In the genomic region with DNA sequence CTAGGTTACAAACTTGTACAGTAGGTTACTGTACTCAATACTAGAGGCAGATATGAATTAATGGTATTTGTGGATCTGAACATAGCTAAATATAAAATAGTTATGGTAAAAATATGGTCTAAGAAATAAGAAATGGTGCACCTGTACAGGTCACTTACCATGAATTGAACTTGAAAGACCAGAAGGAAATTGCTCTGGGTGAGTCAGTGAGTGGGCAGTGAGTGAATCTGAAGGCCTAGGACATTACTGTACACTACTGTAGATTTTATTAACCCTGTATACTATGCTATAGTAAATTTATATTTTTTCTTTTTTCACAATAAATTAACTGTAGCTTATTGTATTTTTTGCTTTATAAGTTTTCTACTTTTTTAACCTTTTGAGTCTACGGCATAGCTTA, we compare ENCODE assay signal across 19 cellular contexts.
A peak's percentile ranks its signal among the peaks of the same experiment; 100 is the strongest.
DNase-seq lines count a peak whose midpoint lies in the region; ATAC-seq and TF ChIP-seq lines count a peak whose summit lies in the region.
"Had no signal": no experiment of that assay in that cellular context is flagged by ENCODE, and none has a peak within 500 bp of the region (broad histone marks: within the 10 kb centered on the region; RNA-seq: fewer than 3 reads in every experiment).

No MANE protein-coding gene starts in this region.

- CTCF ChIA-PET in mammary epithelial cell (lab: Charles Lee; ENCODE audit: low non-redundant PET) (no interaction called here), MCF 10A (lab: Yijun Ruan, JAX) (interaction anchor here (1.3 kb wide), 1 partner anchor 582 kb away, joined by 4 read pairs; no protein-coding TSS in a partner anchor), PC-3 (lab: Charles Lee) (no interaction called here)

- H3K9me3 Mint-ChIP-seq in MCF 10A (ENCODE audit: unreplicated experiment): no peaks in the 10 kb centered on the region
- peaks cover 1 to 4% of the 10 kb centered on the region in 2 donors for H3K9me3 Mint-ChIP-seq in activated T-cell treated with anti-CD3 and anti-CD28 coated beads, Interleukin-2, amount 50 U/mL, for 72 hours

- H3F3A ChIP-seq in PC-3 (ENCODE audit: low read length, unreplicated experiment): no peaks in the 10 kb centered on the region
- no peaks in the 10 kb centered on the region for H3F3A ChIP-seq in SU-DHL-6 (ENCODE audit: insufficient read depth)

- H3K27me3 ChIP-seq in mammary epithelial cell (ENCODE audit: insufficient read depth, low read length) (no peaks in the 10 kb centered on the region), PC-3 (ENCODE audit: low read length) (no peaks in the 10 kb centered on the region), SU-DHL-6 (ENCODE audit: low read length) (no peaks in the 10 kb centered on the region)

- peak; percentile 30 for DNase-seq in mammary epithelial cell
- no peak for DNase-seq in MCF 10A (ENCODE audit: unreplicated experiment)
- peak; percentile 56 for DNase-seq in PC-3
- peak; percentile 1 for DNase-seq in iris pigment epithelial cell (ENCODE audit: low read depth)
- no peak for DNase-seq in SW480 (ENCODE audit: low spot score)
- DNase-seq in activated T-cell treated with anti-CD3 and anti-CD28 coated beads, Interleukin-2, amount 50 U/mL, for 72 hours: no peak
- DNase-seq: 8988T; C1 segment of cervical spinal cord; Calu3; CD4-positive, alpha-beta memory T cell; COR-L47; DMS79; EL; GF-D8; GOT3; HFFc6 had no signal

- dilution Hi-C loops in mammary epithelial cell (cut with HindIII; ENCODE audit: low sequenced_read_pairs): no loop called here

- H3K27ac ChIP-seq in mammary epithelial cell (ENCODE audit: insufficient read depth, low read depth, low read length) (no peak overlapping the region), PC-3 (ENCODE audit: low read length) (no peak overlapping the region), SU-DHL-6 (ENCODE audit: low read depth, low read length) (no peak overlapping the region)

- no peak overlapping the region for H3K27ac Mint-ChIP-seq in MCF 10A (ENCODE audit: low read depth, unreplicated experiment)
- H3K27ac Mint-ChIP-seq in activated T-cell treated with anti-CD3 and anti-CD28 coated beads, Interleukin-2, amount 50 U/mL, for 72 hours: no peak overlapping the region
- H3K27ac Mint-ChIP-seq: CD4-positive, alpha-beta memory T cell; HFFc6 had no signal

- no peaks in the 10 kb centered on the region for H3K4me1 Mint-ChIP-seq in MCF 10A (ENCODE audit: insufficient read depth, unreplicated experiment)
- H3K4me1 Mint-ChIP-seq in activated T-cell treated with anti-CD3 and anti-CD28 coated beads, Interleukin-2, amount 50 U/mL, for 72 hours (ENCODE audit: low read depth): no peaks in the 10 kb centered on the region
- H3K4me1 Mint-ChIP-seq: CD4-positive, alpha-beta memory T cell had no signal

- H3K36me3 ChIP-seq in mammary epithelial cell (ENCODE audit: insufficient read depth, low read length) (no peaks in the 10 kb centered on the region), PC-3 (ENCODE audit: low read depth, low read length) (no peaks in the 10 kb centered on the region), SU-DHL-6 (ENCODE audit: low read length) (no peaks in the 10 kb centered on the region)
- H3K36me3 ChIP-seq: HAP-1 had no signal

- no peaks in the 10 kb centered on the region for H3K9me3 ChIP-seq in mammary epithelial cell (replicated peaks; ENCODE audit: insufficient read depth, low read length)
- H3K9me3 ChIP-seq in PC-3 (ENCODE audit: low read length): no peaks in the 10 kb centered on the region
- no peaks in the 10 kb centered on the region for H3K9me3 ChIP-seq in SU-DHL-6 (ENCODE audit: insufficient read depth, low read length)
- H3K9me3 ChIP-seq: HAP-1 had no signal

- no peaks in the 10 kb centered on the region for H3K9me2 ChIP-seq in PC-3 (replicated peaks; ENCODE audit: low read length)
- H3K9me2 ChIP-seq in SU-DHL-6 (replicated peaks; ENCODE audit: insufficient read depth, low read length): no peaks in the 10 kb centered on the region

- peak; percentile 35; the same call in 1 of the 2 replicates for ATAC-seq in PC-3
- no peak for ATAC-seq in HG02885 (IDR thresholded peaks at IDR 0.05; ENCODE audit: poor library complexity, unreplicated experiment)
- ATAC-seq in activated T-cell treated with anti-CD3 and anti-CD28 coated beads, Interleukin-2, amount 50 U/mL, for 72 hours (replicated peaks in 1 of 2): no peak

- BruUV-seq in mammary epithelial cell (replicated peaks; lab: Mats Ljungman, UMichigan): no TSS peak
- no TSS peak for BruUV-seq in MCF 10A (replicated peaks; lab: Mats Ljungman, UMichigan)
- BruUV-seq in PC-3 (replicated peaks; lab: Mats Ljungman, UMichigan): no TSS peak

- no peak overlapping the region for H3K4me3 Mint-ChIP-seq in MCF 10A (ENCODE audit: unreplicated experiment)
- no peak overlapping the region for H3K4me3 Mint-ChIP-seq in activated T-cell treated with anti-CD3 and anti-CD28 coated beads, Interleukin-2, amount 50 U/mL, for 72 hours
- H3K4me3 Mint-ChIP-seq: CD4-positive, alpha-beta memory T cell; HFFc6 had no signal

- TF ChIP-seq CTCF in mammary epithelial cell (conservative IDR thresholded peaks at IDR 0.05 in 1 of 2, IDR thresholded peaks at IDR 0.05 in 1 of 2; ENCODE audit: extremely low read depth in 1 of 2, insufficient read depth in 1 of 2, low read depth in 1 of 2, low read length in 2 of 2) (no peak), MCF 10A (IDR thresholded peaks at IDR 0.05; ENCODE audit: unreplicated experiment) (no peak), PC-3 (conservative IDR thresholded peaks at IDR 0.05; ENCODE audit: low read depth, low read length) (no peak), SU-DHL-6 (IDR thresholded peaks at IDR 0.05; ENCODE audit: insufficient read depth, low read length, poor library complexity, severe bottlenecking) (no peak)

- H3K4me2 ChIP-seq in mammary epithelial cell (ENCODE audit: insufficient read depth, low read depth, low read length) (no peak overlapping the region), PC-3 (ENCODE audit: low read length) (no peak overlapping the region), SU-DHL-6 (ENCODE audit: low read depth, low read length, poor library complexity, severe bottlenecking) (no peak overlapping the region)

- H3K9ac ChIP-seq in mammary epithelial cell (ENCODE audit: insufficient read depth, low read length) (no peak overlapping the region), PC-3 (ENCODE audit: low read length) (no peak overlapping the region), SU-DHL-6 (ENCODE audit: low read length) (no peak overlapping the region)

- no peaks in the 10 kb centered on the region for H4K20me1 ChIP-seq in mammary epithelial cell (ENCODE audit: insufficient read depth, low read length)
- no peaks in the 10 kb centered on the region for H4K20me1 ChIP-seq in PC-3 (ENCODE audit: low read length)
- H4K20me1 ChIP-seq in SU-DHL-6 (ENCODE audit: low read depth, low read length): no peaks in the 10 kb centered on the region

- H3K27me3 Mint-ChIP-seq in MCF 10A (ENCODE audit: insufficient read depth, unreplicated experiment): no peaks in the 10 kb centered on the region
- no peaks in the 10 kb centered on the region for H3K27me3 Mint-ChIP-seq in activated T-cell treated with anti-CD3 and anti-CD28 coated beads, Interleukin-2, amount 50 U/mL, for 72 hours (ENCODE audit: low read depth)
- H3K27me3 Mint-ChIP-seq: CD4-positive, alpha-beta memory T cell had no signal

- POLR2A ChIA-PET in MCF 10A (lab: Yijun Ruan, JAX): interaction anchor here (1.2 kb wide), 1 partner anchor 41 kb away, joined by 3 read pairs; no protein-coding TSS in a partner anchor
- POLR2A ChIA-PET in PC-3 (lab: Charles Lee; ENCODE audit: unreplicated experiment): interaction anchor here (0.6 kb wide), 1 partner anchor 213 kb away, joined by 6 read pairs; no protein-coding TSS in a partner anchor

- WGBS in mammary epithelial cell (ENCODE audit: low coverage, missing lambda C conversion rate): 79% methylated on average over 1 of the region's 1 CpG

- no peak overlapping the region for H2AFZ ChIP-seq in mammary epithelial cell (ENCODE audit: low read depth, low read length)
- H2AFZ ChIP-seq in PC-3 (ENCODE audit: low read length): no peak overlapping the region
- peak overlapping the region; percentile 18 for H2AFZ ChIP-seq in SU-DHL-6 (ENCODE audit: low read depth, low read length, severe bottlenecking)

- H3K79me2 ChIP-seq in mammary epithelial cell (ENCODE audit: insufficient read depth, low read length) (no peaks in the 10 kb centered on the region), PC-3 (ENCODE audit: low read length) (no peaks in the 10 kb centered on the region), SU-DHL-6 (ENCODE audit: insufficient read depth, low read length) (no peaks in the 10 kb centered on the region)

- intact Hi-C loops in mammary epithelial cell (cut with micrococcal nuclease) (no loop called here), MCF 10A (cut with micrococcal nuclease) (no loop called here), PC-3 (cut with micrococcal nuclease) (no loop called here)

- in situ Hi-C loops in mammary epithelial cell (cut with MboI; ENCODE audit: low sequenced_read_pairs in 2 of 2): no loop called here

- H3K36me3 Mint-ChIP-seq in MCF 10A (ENCODE audit: insufficient read depth, unreplicated experiment): no peaks in the 10 kb centered on the region
- H3K36me3 Mint-ChIP-seq in activated T-cell treated with anti-CD3 and anti-CD28 coated beads, Interleukin-2, amount 50 U/mL, for 72 hours (ENCODE audit: insufficient read depth in 2 of 2): no peaks in the 10 kb centered on the region
- H3K36me3 Mint-ChIP-seq: CD4-positive, alpha-beta memory T cell had no signal

- no peaks in the 10 kb centered on the region for H3K4me1 ChIP-seq in mammary epithelial cell (ENCODE audit: insufficient read depth, low read length)
- H3K4me1 ChIP-seq in PC-3 (ENCODE audit: insufficient read depth, low read length): peaks cover 15% of the 10 kb centered on the region
- H3K4me1 ChIP-seq: HAP-1 had no signal

- H3K4me3 ChIP-seq in mammary epithelial cell (replicated peaks in 1 of 3; ENCODE audit: insufficient read depth in 1 of 3, low read depth in 2 of 3, low read length in 3 of 3) (no peak overlapping the region), PC-3 (ENCODE audit: low read length) (no peak overlapping the region), SU-DHL-6 (ENCODE audit: insufficient read depth, low read length, poor library complexity, severe bottlenecking) (no peak overlapping the region)
- H3K4me3 ChIP-seq: HAP-1 had no signal

Comparison
In these comparisons a context has a peak if more than half of its experiments do, and no peak if none do; other contexts are left out.
1. DNase-seq: peak in mammary epithelial cell (single experiment), PC-3 (single experiment) and iris pigment epithelial cell (single experiment); none in MCF 10A (single experiment), SW480 (single experiment) and activated T-cell treated with anti-CD3 and anti-CD28 coated beads, Interleukin-2, amount 50 U/mL, for 72 hours (0 of 2).